ENCODE assay signal across 1 cellular context in the genomic region with DNA sequence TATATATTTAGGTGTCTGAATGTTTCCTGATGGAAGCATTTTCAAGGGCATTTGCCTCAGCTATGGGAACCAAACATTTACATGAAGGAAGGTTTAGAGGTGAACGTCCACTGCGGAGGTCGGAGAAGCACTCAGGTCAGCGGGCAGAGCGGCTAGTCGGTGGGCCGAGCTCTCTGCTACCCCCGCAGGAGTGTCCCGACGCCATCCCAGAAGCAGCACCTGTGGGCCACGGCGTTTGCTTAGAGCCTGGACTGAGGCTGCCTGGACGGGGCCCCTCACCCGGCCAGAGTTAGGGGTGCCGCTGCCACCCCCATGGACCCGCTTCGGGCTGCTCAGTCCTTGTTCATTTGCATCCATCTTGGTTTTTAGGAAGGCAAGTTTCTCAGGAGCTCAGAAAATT.
TF ChIP-seq lines count a peak whose summit lies in the region.

No MANE protein-coding gene starts in this region.

TF ChIP-seq in H1, 55 proteins besides CTCF, POLR2A, EP300 and RAD21:
- TF ChIP-seq GABPA (IDR thresholded peaks at IDR 0.05; ENCODE audit: borderline replicate concordance, insufficient read depth, low read length) = 0 out of 2 replicates have a peak, but pooled peaks have one; percentile 25
- no peak for TF ChIP-seq TEAD4 (IDR thresholded peaks at IDR 0.05; ENCODE audit: low read depth, low read length)
- TF ChIP-seq, protein P1, sequence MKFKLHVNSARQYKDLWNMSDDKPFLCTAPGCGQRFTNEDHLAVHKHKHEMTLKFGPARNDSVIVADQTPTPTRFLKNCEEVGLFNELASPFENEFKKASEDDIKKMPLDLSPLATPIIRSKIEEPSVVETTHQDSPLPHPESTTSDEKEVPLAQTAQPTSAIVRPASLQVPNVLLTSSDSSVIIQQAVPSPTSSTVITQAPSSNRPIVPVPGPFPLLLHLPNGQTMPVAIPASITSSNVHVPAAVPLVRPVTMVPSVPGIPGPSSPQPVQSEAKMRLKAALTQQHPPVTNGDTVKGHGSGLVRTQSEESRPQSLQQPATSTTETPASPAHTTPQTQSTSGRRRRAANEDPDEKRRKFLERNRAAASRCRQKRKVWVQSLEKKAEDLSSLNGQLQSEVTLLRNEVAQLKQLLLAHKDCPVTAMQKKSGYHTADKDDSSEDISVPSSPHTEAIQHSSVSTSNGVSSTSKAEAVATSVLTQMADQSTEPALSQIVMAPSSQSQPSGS (IDR thresholded peaks at IDR 0.05; ENCODE audit: low read length) = no peak
- no peak for TF ChIP-seq JUND (IDR thresholded peaks at IDR 0.05; ENCODE audit: low read length)
- TF ChIP-seq SRF (IDR thresholded peaks at IDR 0.05; ENCODE audit: low read depth, low read length) = no peak
- no peak for TF ChIP-seq BRCA1 (IDR thresholded peaks at IDR 0.05; ENCODE audit: low read depth, low read length)
